25 cellular contexts compared by ENCODE assay signal in genomic region chr1:150749720-150750311, GRCh38. TPM values are rescaled to one million over a fixed set of nuclear protein-coding genes. Genes with fewer than 3 reads are reported as not detected.
DNase-seq lines count a peak whose midpoint lies in the region; ATAC-seq and TF ChIP-seq lines count a peak whose summit lies in the region.
"Had no signal": no experiment of that assay in that cellular context is flagged by ENCODE, and none has a peak within 500 bp of the region (broad histone marks: within the 10 kb centered on the region; RNA-seq: fewer than 3 reads in every experiment).

No MANE protein-coding gene starts in this region.

- H3K9ac ChIP-seq in mammary epithelial cell (ENCODE audit: insufficient read depth, low read length) (no peak overlapping the region), colonic mucosa (ENCODE audit: low read depth in 2 of 2, low read length in 2 of 2) (peak overlapping the region in 1 of 2 donors; percentile 46), endodermal cell (ENCODE audit: extremely low read depth, low read length, poor library complexity, severe bottlenecking) (no peak overlapping the region)

- no peak overlapping the region for H3K4me3 ChIP-seq in mammary epithelial cell (replicated peaks in 1 of 3; ENCODE audit: insufficient read depth in 1 of 3, low read depth in 2 of 3, low read length in 3 of 3)
- no peak overlapping the region for H3K4me3 ChIP-seq in breast epithelium
- no peak overlapping the region for H3K4me3 ChIP-seq in colonic mucosa
- no peak overlapping the region for H3K4me3 ChIP-seq in endodermal cell (ENCODE audit: low read length)
- H3K4me3 ChIP-seq: Peyer's patch, SJCRH30 had no signal

- no peaks in the 10 kb centered on the region for H3K27me3 Mint-ChIP-seq in endodermal cell (ENCODE audit: insufficient read depth)
- no peaks in the 10 kb centered on the region for H3K27me3 Mint-ChIP-seq in activated CD4-positive, alpha-beta T cell treated with anti-CD3 and anti-CD28 coated beads for 36 hours
- H3K27me3 Mint-ChIP-seq: CD4-positive, CD25-positive, alpha-beta regulatory T cell had no signal

- H3K4me3 Mint-ChIP-seq in endodermal cell: no peak overlapping the region
- no peak overlapping the region for H3K4me3 Mint-ChIP-seq in activated CD4-positive, alpha-beta T cell treated with anti-CD3 and anti-CD28 coated beads for 36 hours
- H3K4me3 Mint-ChIP-seq: CD4-positive, CD25-positive, alpha-beta regulatory T cell had no signal

- no peak overlapping the region for H3K4me2 ChIP-seq in mammary epithelial cell (ENCODE audit: insufficient read depth, low read depth, low read length)

- H2AFZ ChIP-seq in mammary epithelial cell (ENCODE audit: low read depth, low read length): no peak overlapping the region

- in situ Hi-C loops in mammary epithelial cell (cut with MboI; ENCODE audit: low sequenced_read_pairs in 2 of 2): no loop called here

- H4K20me1 ChIP-seq in mammary epithelial cell (ENCODE audit: insufficient read depth, low read length): no peaks in the 10 kb centered on the region

- no peaks in the 10 kb centered on the region for H3K79me2 ChIP-seq in mammary epithelial cell (ENCODE audit: insufficient read depth, low read length)

- no TSS peak for BruUV-seq in mammary epithelial cell (replicated peaks; lab: Mats Ljungman, UMichigan)

- POLR2A ChIA-PET in activated CD4-positive, alpha-beta T cell treated with anti-CD3 and anti-CD28 coated beads for 36 hours (lab: Charles Lee): interaction anchor here (0.7 kb wide), 1 partner anchor 172 kb away, joined by 3 read pairs; no protein-coding TSS in a partner anchor

- no peaks in the 10 kb centered on the region for H3K27me3 ChIP-seq in mammary epithelial cell (ENCODE audit: insufficient read depth, low read length)
- H3K27me3 ChIP-seq in breast epithelium: no peaks in the 10 kb centered on the region
- H3K27me3 ChIP-seq in colonic mucosa: no peaks in the 10 kb centered on the region
- no peaks in the 10 kb centered on the region for H3K27me3 ChIP-seq in endodermal cell (ENCODE audit: control insufficient read depth, insufficient read depth, low read length, poor library complexity, severe bottlenecking)
- H3K27me3 ChIP-seq: BE2C, Peyer's patch, SJCRH30 had no signal

- H3K4me1 ChIP-seq in mammary epithelial cell (ENCODE audit: insufficient read depth, low read length) (peaks cover 9% of the 10 kb centered on the region), breast epithelium (no peaks in the 10 kb centered on the region), colonic mucosa (no peaks in the 10 kb centered on the region), endodermal cell (ENCODE audit: control insufficient read depth, insufficient read depth, low read length) (peaks cover 5% of the 10 kb centered on the region)
- H3K4me1 ChIP-seq: BE2C, Peyer's patch, SJCRH30 had no signal

- no peaks in the 10 kb centered on the region for H3K36me3 Mint-ChIP-seq in endodermal cell (ENCODE audit: low read depth)
- H3K36me3 Mint-ChIP-seq in activated CD4-positive, alpha-beta T cell treated with anti-CD3 and anti-CD28 coated beads for 36 hours (ENCODE audit: low read depth): peaks cover 19% of the 10 kb centered on the region

- dilution Hi-C loops in mammary epithelial cell (cut with HindIII; ENCODE audit: low sequenced_read_pairs): no loop called here

- H3K36me3 ChIP-seq in mammary epithelial cell (ENCODE audit: insufficient read depth, low read length) (no peaks in the 10 kb centered on the region), breast epithelium (no peaks in the 10 kb centered on the region), colonic mucosa (no peaks in the 10 kb centered on the region), endodermal cell (ENCODE audit: control insufficient read depth, insufficient read depth, low read length) (no peaks in the 10 kb centered on the region)
- H3K36me3 ChIP-seq: BE2C had no signal

- peaks cover 4% of the 10 kb centered on the region for H3K4me1 Mint-ChIP-seq in endodermal cell
- H3K4me1 Mint-ChIP-seq in activated CD4-positive, alpha-beta T cell treated with anti-CD3 and anti-CD28 coated beads for 36 hours: no peaks in the 10 kb centered on the region
- H3K4me1 Mint-ChIP-seq: CD4-positive, CD25-positive, alpha-beta regulatory T cell had no signal

- intact Hi-C loops in mammary epithelial cell (cut with micrococcal nuclease): no loop called here
- intact Hi-C loops in breast epithelium (cut with DNase I; ENCODE audit: low total_unique reads): loop anchor here (5.0 kb wide), 1 partner anchor 152 kb away; no protein-coding TSS in a partner anchor
- intact Hi-C loops in colonic mucosa (cut with DNase I): no loop called here
- intact Hi-C loops in left colon (cut with DNase I, micrococcal nuclease): no loop called here
- intact Hi-C loops in activated CD4-positive, alpha-beta T cell treated with anti-CD3 and anti-CD28 coated beads for 36 hours (cut with DNase I, micrococcal nuclease): no loop called here

- no peak for TF ChIP-seq CTCF in mammary epithelial cell (conservative IDR thresholded peaks at IDR 0.05 in 1 of 2, IDR thresholded peaks at IDR 0.05 in 1 of 2; ENCODE audit: extremely low read depth in 1 of 2, insufficient read depth in 1 of 2, low read depth in 1 of 2, low read length in 2 of 2)
- TF ChIP-seq CTCF in breast epithelium (IDR thresholded peaks at IDR 0.05): no peak
- TF ChIP-seq CTCF in colonic mucosa (IDR thresholded peaks at IDR 0.05): no peak
- no peak for TF ChIP-seq CTCF in endodermal cell (conservative IDR thresholded peaks at IDR 0.05)

- DNase-seq in mammary epithelial cell (peak; percentile 12), breast epithelium (ENCODE audit: low spot score in 2 of 2) (no peak), colonic mucosa (peak; percentile 42), left colon (no peak), endodermal cell (no peak), NCI-H2227 (lab: John Stamatoyannopoulos, UW; ENCODE audit: unreplicated experiment) (no peak), inferior parietal cortex (ENCODE audit: extremely low spot score) (no peak)
- no peak for DNase-seq in activated CD4-positive, alpha-beta T cell treated with anti-CD3 and anti-CD28 coated beads for 36 hours
- DNase-seq: BE2C; CD4-positive, CD25-positive, alpha-beta regulatory T cell; COR-L47; DMS79 treated with DMSO at 0.1 percent for 48 hours; KBM-7; MM.1S; NCI-H1048; NCI-H1436 treated with DMSO at 0.1 percent for 48 hours; NCI-H2029; NCI-H345; NCI-H524; NCI-H774; NK-92 treated with Interleukin-12 subunit alpha and Interleukin-12 subunit beta, amount 100 ng/mL, for 24 hours; Peyer's patch; SJCRH30 had no signal

- H3K27ac ChIP-seq in mammary epithelial cell (ENCODE audit: insufficient read depth, low read depth, low read length) (no peak overlapping the region), breast epithelium (no peak overlapping the region), colonic mucosa (peak overlapping the region; percentile 78), endodermal cell (ENCODE audit: low read depth, low read length) (no peak overlapping the region)
- H3K27ac ChIP-seq: Peyer's patch, SJCRH30 had no signal

- CTCF ChIA-PET in mammary epithelial cell (lab: Charles Lee; ENCODE audit: low non-redundant PET): no interaction called here
- CTCF ChIA-PET in activated CD4-positive, alpha-beta T cell treated with anti-CD3 and anti-CD28 coated beads for 36 hours (lab: Charles Lee): interaction anchor here (1.2 kb wide), 1 partner anchor 90 kb away, joined by 3 read pairs; no protein-coding TSS in a partner anchor

- no peak for TF ChIP-seq POLR2A in breast epithelium (IDR thresholded peaks at IDR 0.05)

- H3K9me3 ChIP-seq in mammary epithelial cell (replicated peaks; ENCODE audit: insufficient read depth, low read length) (no peaks in the 10 kb centered on the region), breast epithelium (no peaks in the 10 kb centered on the region), colonic mucosa (no peaks in the 10 kb centered on the region), endodermal cell (ENCODE audit: control insufficient read depth, low read length) (no peaks in the 10 kb centered on the region)
- H3K9me3 ChIP-seq: BE2C, Peyer's patch, SJCRH30 had no signal

- WGBS in mammary epithelial cell (ENCODE audit: low coverage, missing lambda C conversion rate): 99% methylated on average over 8 of the region's 8 CpGs
- WGBS in endodermal cell (ENCODE audit: insufficient coverage in 1 of 2, insufficient read length in 1 of 2), 2 experiments: 92 to 94% methylated on average over 2 to 7 of the region's 8 CpGs

- H3K9me3 Mint-ChIP-seq in endodermal cell: no peaks in the 10 kb centered on the region
- H3K9me3 Mint-ChIP-seq in activated CD4-positive, alpha-beta T cell treated with anti-CD3 and anti-CD28 coated beads for 36 hours (ENCODE audit: low read depth): no peaks in the 10 kb centered on the region
- H3K9me3 Mint-ChIP-seq: CD4-positive, CD25-positive, alpha-beta regulatory T cell had no signal

- H3K27ac Mint-ChIP-seq in endodermal cell: no peak overlapping the region
- no peak overlapping the region for H3K27ac Mint-ChIP-seq in activated CD4-positive, alpha-beta T cell treated with anti-CD3 and anti-CD28 coated beads for 36 hours

- ATAC-seq in left colon: peak; percentile 74
- no peak for ATAC-seq in activated CD4-positive, alpha-beta T cell treated with anti-CD3 and anti-CD28 coated beads for 36 hours
- ATAC-seq: HepG2 had no signal

RNA-seq across cellular contexts. Expression of gene CTSS, which starts 15.8 kb away (rescaled TPM):
- total RNA-seq in mammary epithelial cell (1 to 10 TPM in 1 of 2 donors, under 1 TPM in 1; 0.17 to 2.8 TPM), breast epithelium (100 to 1,000 TPM in 2 of 3 donors, 10 to 100 TPM in 1; 36.1 to 218 (median 153) TPM), colonic mucosa (100 to 1,000 TPM; 210 to 554 TPM), left colon (100 to 1,000 TPM; 576 to 638 TPM), endodermal cell (not detected)
- 2.5 TPM for polyA plus RNA-seq in mammary epithelial cell
- polyA minus RNA-seq in mammary epithelial cell: not detected
- polyA plus RNA-seq in endodermal cell (2013, experiment 1 of 2): not detected
- not detected for polyA plus RNA-seq in endodermal cell (2013, experiment 2 of 2)
- total RNA-seq in activated CD4-positive, alpha-beta T cell treated with anti-CD3 and anti-CD28 coated beads for 36 hours: 10 to 100 TPM; 31.4 to 44.8 TPM

RNA-seq across cellular contexts. Expression of gene HORMAD1, which starts 29.1 kb away (rescaled TPM):
- total RNA-seq in mammary epithelial cell (not detected), breast epithelium (under 1 TPM in 2 of 3 donors, not detected in 1; 0.48 to 0.66 TPM), colonic mucosa (1 to 10 TPM in 1 of 2 donors, not detected in 1; 1.1 TPM), left colon (1 to 10 TPM in 1 of 2 donors, under 1 TPM in 1; 0.49 to 1.7 TPM), endodermal cell (not detected)
- polyA plus RNA-seq in mammary epithelial cell: not detected
- not detected for polyA minus RNA-seq in mammary epithelial cell
- polyA plus RNA-seq in endodermal cell (2013, experiment 1 of 2): not detected
- polyA plus RNA-seq in endodermal cell (2013, experiment 2 of 2): not detected
- total RNA-seq in activated CD4-positive, alpha-beta T cell treated with anti-CD3 and anti-CD28 coated beads for 36 hours: under 1 TPM in 1 of 2 experiments, not detected in 1; 0.25 TPM
- total RNA-seq: CD4-positive, CD25-positive, alpha-beta regulatory T cell; HepG2; HT-29 had no signal
- polyA plus RNA-seq: CD4-positive, CD25-positive, alpha-beta regulatory T cell; HepG2 had no signal

RNA-seq across cellular contexts. Expression of gene GOLPH3L, which starts 52.9 kb away (rescaled TPM):
- total RNA-seq in mammary epithelial cell (10 to 100 TPM; 11.7 to 22.4 TPM), breast epithelium (10 to 100 TPM; 22.2 to 44.3 (median 31.8) TPM), colonic mucosa (100 to 1,000 TPM in 1 of 2 donors, 10 to 100 TPM in 1; 70.0 to 101 TPM), left colon (10 to 100 TPM; 71.3 to 87.1 TPM), endodermal cell (10 to 100 TPM; 45.1 to 45.2 TPM)
- 12.5 TPM for polyA plus RNA-seq in mammary epithelial cell
- polyA minus RNA-seq in mammary epithelial cell: 6.2 TPM
- 26.9 TPM for polyA plus RNA-seq in endodermal cell (2013, experiment 1 of 2)
- polyA plus RNA-seq in endodermal cell (2013, experiment 2 of 2): 25.6 TPM
- 10 to 100 TPM; 24.2 to 29.1 TPM for total RNA-seq in activated CD4-positive, alpha-beta T cell treated with anti-CD3 and anti-CD28 coated beads for 36 hours

RNA-seq across cellular contexts. Expression of gene CTSK, which starts 58.2 kb away (rescaled TPM):
- total RNA-seq in mammary epithelial cell: 1 to 10 TPM; 4.6 to 6.7 TPM
- polyA plus RNA-seq in mammary epithelial cell: 2.2 TPM
- 1.6 TPM for polyA minus RNA-seq in mammary epithelial cell
- 100 to 1,000 TPM; 111 to 590 (median 204) TPM for total RNA-seq in breast epithelium
- total RNA-seq in colonic mucosa: 10 to 100 TPM; 11.4 to 33.6 TPM
- 10 to 100 TPM; 23.8 to 49.6 TPM for total RNA-seq in left colon
- total RNA-seq in endodermal cell: 1 to 10 TPM; 6.1 to 8.4 TPM
- polyA plus RNA-seq in endodermal cell (2013, experiment 1 of 2): 6.0 TPM
- 6.6 TPM for polyA plus RNA-seq in endodermal cell (2013, experiment 2 of 2)
- total RNA-seq in activated CD4-positive, alpha-beta T cell treated with anti-CD3 and anti-CD28 coated beads for 36 hours: 1 to 10 TPM; 1.5 to 2.1 TPM

Comparison
In these comparisons a context has a peak if more than half of its experiments do, and no peak if none do; other contexts are left out.
1. DNase-seq: peak in mammary epithelial cell (single experiment) and colonic mucosa (single experiment); none in breast epithelium (0 of 2), left colon (0 of 2), endodermal cell (single experiment), NCI-H2227 (single experiment), activated CD4-positive, alpha-beta T cell treated with anti-CD3 and anti-CD28 coated beads for 36 hours (single experiment) and inferior parietal cortex (single experiment).
2. RNA of gene CTSS, which starts 15.8 kb away (total RNA-seq): 576 to 638 TPM in left colon, 210 to 554 TPM in colonic mucosa, 36.1 to 218 TPM in breast epithelium and 31.4 to 44.8 TPM in activated CD4-positive, alpha-beta T cell treated with anti-CD3 and anti-CD28 coated beads for 36 hours; 0.17 to 2.8 TPM in mammary epithelial cell and not detected in endodermal cell; every median in the first group is over 4 times any median in the second.